Comparison of ENCODE assay signal across 11 cellular contexts in genomic region chr2:168849610-168850009, GRCh38. TPM values are rescaled to one million over a fixed set of nuclear protein-coding genes. Genes with fewer than 3 reads are reported as not detected.
DNase-seq lines count a peak whose midpoint lies in the region; ATAC-seq, FAIRE-seq and TF ChIP-seq lines count a peak whose summit lies in the region.
"Had no signal": no experiment of that assay in that cellular context is flagged by ENCODE, and none has a peak within 500 bp of the region (broad histone marks: within the 10 kb centered on the region; RNA-seq: fewer than 3 reads in every experiment).

No MANE protein-coding gene starts in this region.

- H2AK5ac ChIP-seq in neuronal stem cell (ENCODE audit: low read depth, low read length) = no peak overlapping the region

- H3K4me3 ChIP-seq in DND-41 (ENCODE audit: low read depth in 1 of 2, low read length in 2 of 2) = no peak overlapping the region
- no peak overlapping the region for H3K4me3 ChIP-seq in astrocyte (ENCODE audit: insufficient read depth, low read depth, low read length)
- no peak overlapping the region for H3K4me3 ChIP-seq in HepG2 (replicated peaks in 1 of 3; ENCODE audit: insufficient read depth in 1 of 3, low read depth in 2 of 3, low read length in 3 of 3)
- H3K4me3 ChIP-seq in neuronal stem cell (ENCODE audit: low read length in 2 of 2) = no peak overlapping the region
- H3K4me3 ChIP-seq in coronary artery = no peak overlapping the region
- H3K4me3 ChIP-seq: HAP-1, uterus had no signal

- BruUV-seq in HepG2 (replicated peaks; lab: Mats Ljungman, UMichigan) = no TSS peak

- H3K27ac ChIP-seq in DND-41 (ENCODE audit: low read length) = no peak overlapping the region
- H3K27ac ChIP-seq in astrocyte (ENCODE audit: low read depth, low read length) = no peak overlapping the region
- no peak overlapping the region for H3K27ac ChIP-seq in HepG2 (ENCODE audit: extremely low read length, insufficient read depth, low read length)
- H3K27ac ChIP-seq in neuronal stem cell (replicated peaks; ENCODE audit: low read length) = no peak overlapping the region
- no peak overlapping the region for H3K27ac ChIP-seq in coronary artery
- H3K27ac ChIP-seq: uterus had no signal

- H2BK5ac ChIP-seq in neuronal stem cell (ENCODE audit: low read length) = no peak overlapping the region

- H3K36me3 Mint-ChIP-seq in astrocyte (ENCODE audit: low read depth, unreplicated experiment) = no peaks in the 10 kb centered on the region

- H3K4ac ChIP-seq in neuronal stem cell (ENCODE audit: low read length) = no peak overlapping the region

- H3K9me3 ChIP-seq in DND-41 (ENCODE audit: insufficient read depth, low read length, severe bottlenecking) (no peaks in the 10 kb centered on the region), astrocyte (ENCODE audit: insufficient read depth, low read depth, low read length) (no peaks in the 10 kb centered on the region), HepG2 (ENCODE audit: low read length) (no peaks in the 10 kb centered on the region), neuronal stem cell (replicated peaks in 1 of 2; ENCODE audit: control insufficient read depth in 2 of 2, insufficient read depth in 1 of 2, low read depth in 1 of 2, low read length in 2 of 2) (no peaks in the 10 kb centered on the region)
- H3K9me3 ChIP-seq: HAP-1, uterus had no signal

- POLR2A ChIA-PET in HepG2 (lab: Yijun Ruan, JAX) = no interaction called here

- no peak for FAIRE-seq in astrocyte (lab: Jason Lieb, UNC)
- FAIRE-seq in HepG2 (lab: Jason Lieb, UNC) = no peak

- CTCF ChIA-PET in HepG2 (lab: Yijun Ruan, JAX; ENCODE audit: low intra/inter-chr PET ratio, low total read pairs) = interaction anchor here (0.6 to 1.0 kb wide), 4 partner anchors 27 to 503 kb away, joined by 3 to 4 read pairs (median 3); no protein-coding TSS in a partner anchor

- H3K4me2 ChIP-seq in DND-41 (ENCODE audit: insufficient read depth, low read length) (no peak overlapping the region), astrocyte (ENCODE audit: low read length) (no peak overlapping the region), HepG2 (ENCODE audit: low read depth, low read length) (no peak overlapping the region), neuronal stem cell (ENCODE audit: insufficient read depth, low read length, poor library complexity, severe bottlenecking) (no peak overlapping the region)

- intact Hi-C loops in HepG2 (cut with micrococcal nuclease; ENCODE audit: unreplicated experiment) = loop anchor here (1.0 to 2.0 kb wide), 2 partner anchors 76 to 503 kb away; no protein-coding TSS in a partner anchor

- no peaks in the 10 kb centered on the region for H3K79me2 ChIP-seq in DND-41 (ENCODE audit: insufficient read depth, low read length)
- no peaks in the 10 kb centered on the region for H3K79me2 ChIP-seq in astrocyte (ENCODE audit: insufficient read depth, low read length)
- H3K79me2 ChIP-seq in HepG2 (ENCODE audit: insufficient read depth, low read length) = no peaks in the 10 kb centered on the region

- no peak overlapping the region for H3K14ac ChIP-seq in neuronal stem cell (ENCODE audit: low read length)

- no peaks in the 10 kb centered on the region for H3K27me3 ChIP-seq in DND-41 (ENCODE audit: insufficient read depth, low read length, poor library complexity)
- H3K27me3 ChIP-seq in astrocyte (ENCODE audit: insufficient read depth, low read length) = no peaks in the 10 kb centered on the region
- no peaks in the 10 kb centered on the region for H3K27me3 ChIP-seq in HepG2 (ENCODE audit: control insufficient read depth in 1 of 2, insufficient read depth in 2 of 2, low read length in 2 of 2)
- no peaks in the 10 kb centered on the region for H3K27me3 ChIP-seq in neuronal stem cell (ENCODE audit: control insufficient read depth in 3 of 3, insufficient read depth in 3 of 3, low read depth in 1 of 3, low read length in 3 of 3)
- H3K27me3 ChIP-seq: uterus had no signal

- H2BK120ac ChIP-seq in neuronal stem cell (ENCODE audit: low read depth, low read length) = no peak overlapping the region

- peak; percentile 36 for DNase-seq in DND-41
- DNase-seq in HK-2 (ENCODE audit: unreplicated experiment) = peak; percentile 12
- peak; percentile 7 for DNase-seq in astrocyte (ENCODE audit: low read depth)
- DNase-seq in HepG2 (ENCODE audit: low spot score) = peak; percentile 73
- DNase-seq in activated CD8-positive, alpha-beta memory T cell treated with anti-CD3 and anti-CD28 coated beads, Interleukin-2, amount 50 U/mL, for 48 hours = no peak
- DNase-seq in neuronal stem cell (ENCODE audit: low spot score) = no peak
- no peak for DNase-seq in coronary artery (ENCODE audit: low spot score)
- DNase-seq: activated CD4-positive, alpha-beta memory T cell treated with anti-CD3 and anti-CD28 coated beads for 36 hours had no signal

- no peak overlapping the region for H3K9ac ChIP-seq in DND-41 (ENCODE audit: low read depth, low read length)
- no peak overlapping the region for H3K9ac ChIP-seq in astrocyte (ENCODE audit: low read length)
- no peak overlapping the region for H3K9ac ChIP-seq in HepG2 (ENCODE audit: insufficient read depth, low read depth, low read length)
- H3K9ac ChIP-seq in neuronal stem cell (ENCODE audit: low read depth, low read length, poor library complexity) = no peak overlapping the region

- H2BK12ac ChIP-seq in neuronal stem cell (ENCODE audit: low read length) = no peak overlapping the region

- H2BK15ac ChIP-seq in neuronal stem cell (ENCODE audit: low read length) = no peak overlapping the region

- H2AFZ ChIP-seq in DND-41 (ENCODE audit: low read depth, low read length) (no peak overlapping the region), astrocyte (ENCODE audit: low read depth, low read length) (no peak overlapping the region), HepG2 (ENCODE audit: low read length) (no peak overlapping the region), neuronal stem cell (ENCODE audit: low read length) (no peak overlapping the region)

- no peak for TF ChIP-seq POLR2A in HepG2 (IDR thresholded peaks at IDR 0.05; ENCODE audit: insufficient read depth in 1 of 2, low read depth in 2 of 2, low read length in 2 of 2)

- H3K4me1 ChIP-seq in DND-41 (ENCODE audit: insufficient read depth, low read length) = no peaks in the 10 kb centered on the region
- H3K4me1 ChIP-seq in astrocyte (ENCODE audit: insufficient read depth, low read length) = no peaks in the 10 kb centered on the region
- H3K4me1 ChIP-seq in HepG2 (ENCODE audit: insufficient read depth, low read length) = peaks cover 14% of the 10 kb centered on the region
- H3K4me1 ChIP-seq in neuronal stem cell (ENCODE audit: control insufficient read depth in 2 of 2, insufficient read depth in 1 of 2, low read depth in 1 of 2, low read length in 2 of 2) = no peaks in the 10 kb centered on the region
- H3K4me1 ChIP-seq: uterus had no signal

- peak; percentile 56 for TF ChIP-seq CTCF in DND-41 (IDR thresholded peaks at IDR 0.05; ENCODE audit: borderline replicate concordance, extremely low read depth, low read length, poor library complexity, severe bottlenecking)
- TF ChIP-seq CTCF in astrocyte (IDR thresholded peaks at IDR 0.05; ENCODE audit: insufficient read depth, low read depth, low read length) = no peak
- peak; percentile 77 for TF ChIP-seq CTCF in HepG2 (CRISPR knock-in tag; IDR thresholded peaks at IDR 0.05)
- TF ChIP-seq CTCF in coronary artery (IDR thresholded peaks at IDR 0.05) = no peak

- H3K23ac ChIP-seq in neuronal stem cell (ENCODE audit: low read depth, low read length, poor library complexity) = no peak overlapping the region

- H3K27me3 Mint-ChIP-seq in astrocyte (ENCODE audit: low read depth, unreplicated experiment) = no peaks in the 10 kb centered on the region
- H3K27me3 Mint-ChIP-seq: activated CD4-positive, alpha-beta memory T cell treated with anti-CD3 and anti-CD28 coated beads for 36 hours had no signal

- TF ChIP-seq EP300 in HepG2 (IDR thresholded peaks at IDR 0.05; ENCODE audit: low read depth in 2 of 2, low read length in 2 of 2) (peak in 1 of 2 experiments; percentile 39; a peak in 1 of 4 replicates), HepG2 (CRISPR knock-in tag; IDR thresholded peaks at IDR 0.05; ENCODE audit: borderline replicate concordance) (no peak)

- WGBS in HepG2 (ENCODE audit: low lambda C conversion rate) = 54% methylated on average over 2 of the region's 2 CpGs
- no CpG with 5 or more reads among the region's 2 CpGs for WGBS in neuronal stem cell (ENCODE audit: extremely low coverage in 2 of 2, insufficient read length in 2 of 2, insufficient replicate concordance in 1 of 2), 2 donors

- H3K18ac ChIP-seq in neuronal stem cell (ENCODE audit: low read length) = no peak overlapping the region

- H4K91ac ChIP-seq in neuronal stem cell (ENCODE audit: low read depth, low read length, poor library complexity) = no peak overlapping the region

- in situ Hi-C loops in HepG2 (cut with HindIII; ENCODE audit: extremely low pct_ligation_motif_present, low pct_unique_long_range_greater_than_20kb) = no loop called here

- peaks cover 25% of the 10 kb centered on the region; the same call in 1 of the 2 replicates for H3K36me3 ChIP-seq in DND-41 (ENCODE audit: insufficient read depth, low read length)
- H3K36me3 ChIP-seq in astrocyte (ENCODE audit: insufficient read depth, low read length) = no peaks in the 10 kb centered on the region
- H3K36me3 ChIP-seq in HepG2 (replicated peaks in 1 of 2; ENCODE audit: control insufficient read depth in 1 of 2, insufficient read depth in 2 of 2, low read length in 2 of 2) = peaks cover 0 to 1% of the 10 kb centered on the region in 2 experiments; a peak in 2 of 5 replicates
- H3K36me3 ChIP-seq in neuronal stem cell (replicated peaks in 1 of 2; ENCODE audit: control insufficient read depth in 2 of 2, insufficient read depth in 2 of 2, low read length in 2 of 2) = peaks cover 0 to 32% of the 10 kb centered on the region in 2 donors
- H3K36me3 ChIP-seq: HAP-1, uterus had no signal

- H4K8ac ChIP-seq in neuronal stem cell (ENCODE audit: low read depth, low read length) = no peak overlapping the region

- H4K20me1 ChIP-seq in DND-41 (ENCODE audit: insufficient read depth, low read length) (no peaks in the 10 kb centered on the region), astrocyte (ENCODE audit: insufficient read depth, low read length) (no peaks in the 10 kb centered on the region), HepG2 (ENCODE audit: insufficient read depth, low read length) (no peaks in the 10 kb centered on the region)

- ATAC-seq in DND-41 (ENCODE audit: insufficient read depth, low read depth) = peak; percentile 79
- peak; percentile 97 for ATAC-seq in HepG2
- no peak for ATAC-seq in HG03521 (IDR thresholded peaks at IDR 0.05; ENCODE audit: unreplicated experiment)

- no peaks in the 10 kb centered on the region for H3K79me1 ChIP-seq in neuronal stem cell (ENCODE audit: low read depth, low read length)

- H3K4me1 Mint-ChIP-seq in astrocyte (ENCODE audit: low read depth, unreplicated experiment) = peaks cover 7% of the 10 kb centered on the region

- no peaks in the 10 kb centered on the region for H3K9me3 Mint-ChIP-seq in astrocyte (ENCODE audit: unreplicated experiment)
- H3K9me3 Mint-ChIP-seq: activated CD4-positive, alpha-beta memory T cell treated with anti-CD3 and anti-CD28 coated beads for 36 hours had no signal

- no peak overlapping the region for H3K27ac Mint-ChIP-seq in astrocyte (ENCODE audit: unreplicated experiment)
- H3K27ac Mint-ChIP-seq: activated CD4-positive, alpha-beta memory T cell treated with anti-CD3 and anti-CD28 coated beads for 36 hours had no signal

- TF ChIP-seq RAD21 in HepG2 (CRISPR knock-in tag; IDR thresholded peaks at IDR 0.05) = peak; percentile 57; the same call in 1 of the 2 replicates

- no peak overlapping the region for H3K4me3 Mint-ChIP-seq in astrocyte (ENCODE audit: unreplicated experiment)
- H3K4me3 Mint-ChIP-seq: activated CD4-positive, alpha-beta memory T cell treated with anti-CD3 and anti-CD28 coated beads for 36 hours had no signal

RNA-seq across cellular contexts. Expression of gene SPC25, which starts 40.6 kb away (rescaled TPM):
- total RNA-seq in astrocyte = 0.60 and 1.6 TPM in 2 replicates
- 26.5 and 45.9 TPM in 2 replicates for total RNA-seq in HepG2 (2016; rRNA removed; fragmentation: Illumina TruSeq; extraction: Trizol)
- 7.1 and 10.1 TPM in 2 replicates for total RNA-seq in HepG2 (2016; cell fraction: cytosol; rRNA removed; fragmentation: Illumina TruSeq; extraction: Trizol; ENCODE audit: low read depth)
- 26.5 and 47.6 TPM in 2 replicates for total RNA-seq in HepG2 (2016; cell fraction: insoluble cytoplasmic fraction; rRNA removed; fragmentation: Illumina TruSeq; extraction: Trizol)
- total RNA-seq in HepG2 (2016; cell fraction: membrane; rRNA removed; fragmentation: Illumina TruSeq; extraction: Trizol) = 8.5 and 9.2 TPM in 2 replicates
- total RNA-seq in HepG2 (2016; cell fraction: nucleus; rRNA removed; fragmentation: Illumina TruSeq; extraction: Trizol) = 18.6 and 21.5 TPM in 2 replicates
- polyA plus RNA-seq in HepG2 (2011; rRNA removed) = 6.9 and 11.3 TPM in 2 replicates
- polyA plus RNA-seq in HepG2 (2011; cell fraction: cytosol; rRNA removed) = 4.7 and 6.1 TPM in 2 replicates
- polyA plus RNA-seq in HepG2 (2011; cell fraction: nucleus; rRNA removed) = 1.9 and 2.6 TPM in 2 replicates
- 6.5 and 18.6 TPM in 2 replicates for polyA plus RNA-seq in HepG2 (2012)
- 5.9 and 7.9 TPM in 2 replicates for polyA plus RNA-seq in HepG2 (2016; cell fraction: cytosol; fragmentation: Illumina TruSeq; extraction: Trizol; ENCODE audit: low read depth)
- 63.6 and 67.5 TPM in 2 replicates for polyA plus RNA-seq in HepG2 (2016; cell fraction: insoluble cytoplasmic fraction; fragmentation: Illumina TruSeq; extraction: Trizol; ENCODE audit: low read depth)
- 7.4 and 7.6 TPM in 2 replicates for polyA plus RNA-seq in HepG2 (2016; cell fraction: membrane; fragmentation: Illumina TruSeq; extraction: Trizol; ENCODE audit: low read depth)
- polyA plus RNA-seq in HepG2 (2016; cell fraction: nucleus; fragmentation: Illumina TruSeq; extraction: Trizol; ENCODE audit: insufficient read depth, low read depth) = 21.4 and 23.9 TPM in 2 replicates
- polyA minus RNA-seq in HepG2 (2011; rRNA and poly(A)+ RNA removed; ENCODE audit: low replicate concordance) = 16.3 and 23.5 TPM in 2 replicates
- polyA minus RNA-seq in HepG2 (2011; cell fraction: cytosol; rRNA and poly(A)+ RNA removed) = 2.7 and 4.8 TPM in 2 replicates
- polyA minus RNA-seq in HepG2 (2011; cell fraction: nucleus; rRNA and poly(A)+ RNA removed) = 24.6 and 28.3 TPM in 2 replicates
- 51.0 TPM for polyA plus RNA-seq in neuronal stem cell (2013, experiment 1 of 2)
- 50.9 TPM for polyA plus RNA-seq in neuronal stem cell (2013, experiment 2 of 2)

RNA-seq across cellular contexts. Expression of gene NOSTRIN, which starts 47.2 kb away (rescaled TPM):
- total RNA-seq in astrocyte (not detected in 2 replicates), HepG2 (2016; rRNA removed; fragmentation: Illumina TruSeq; extraction: Trizol) (0.22 TPM in 1 of 2 replicates, not detected in the other)
- 0.09 TPM in 1 of 2 replicates, not detected in the other for total RNA-seq in HepG2 (2016; cell fraction: cytosol; rRNA removed; fragmentation: Illumina TruSeq; extraction: Trizol; ENCODE audit: low read depth)
- total RNA-seq in HepG2 (2016; cell fraction: insoluble cytoplasmic fraction; rRNA removed; fragmentation: Illumina TruSeq; extraction: Trizol) = 0.15 TPM in 1 of 2 replicates, not detected in the other
- 0.22 TPM in 1 of 2 replicates, not detected in the other for total RNA-seq in HepG2 (2016; cell fraction: membrane; rRNA removed; fragmentation: Illumina TruSeq; extraction: Trizol)
- total RNA-seq in HepG2 (2016; cell fraction: nucleus; rRNA removed; fragmentation: Illumina TruSeq; extraction: Trizol) = 0.41 TPM in 1 of 2 replicates, not detected in the other
- polyA plus RNA-seq in HepG2 (2011; rRNA removed) = 0.10 and 0.22 TPM in 2 replicates
- 0.12 TPM in 1 of 2 replicates, not detected in the other for polyA plus RNA-seq in HepG2 (2011; cell fraction: cytosol; rRNA removed)
- polyA plus RNA-seq in HepG2 (2011; cell fraction: nucleus; rRNA removed) = 0.07 TPM in 1 of 2 replicates, not detected in the other
- 0.21 and 1.0 TPM in 2 replicates for polyA plus RNA-seq in HepG2 (2012)
- polyA plus RNA-seq in HepG2 (2016; cell fraction: cytosol; fragmentation: Illumina TruSeq; extraction: Trizol; ENCODE audit: low read depth) = 0.17 TPM in 1 of 2 replicates, not detected in the other
- not detected in 2 replicates for polyA plus RNA-seq in HepG2 (2016; cell fraction: insoluble cytoplasmic fraction; fragmentation: Illumina TruSeq; extraction: Trizol; ENCODE audit: low read depth)
- 0.25 TPM in 1 of 2 replicates, not detected in the other for polyA plus RNA-seq in HepG2 (2016; cell fraction: membrane; fragmentation: Illumina TruSeq; extraction: Trizol; ENCODE audit: low read depth)
- polyA plus RNA-seq in HepG2 (2016; cell fraction: nucleus; fragmentation: Illumina TruSeq; extraction: Trizol; ENCODE audit: insufficient read depth, low read depth) = not detected in 2 replicates
- polyA minus RNA-seq in HepG2 (2011; rRNA and poly(A)+ RNA removed; ENCODE audit: low replicate concordance) = 0.80 and 1.1 TPM in 2 replicates
- polyA minus RNA-seq in HepG2 (2011; cell fraction: cytosol; rRNA and poly(A)+ RNA removed) = not detected in 2 replicates
- 0.90 and 1.9 TPM in 2 replicates for polyA minus RNA-seq in HepG2 (2011; cell fraction: nucleus; rRNA and poly(A)+ RNA removed)
- polyA plus RNA-seq in neuronal stem cell (2013, experiment 1 of 2) = not detected
- polyA plus RNA-seq in neuronal stem cell (2013, experiment 2 of 2) = not detected
- total RNA-seq: activated CD4-positive, alpha-beta memory T cell treated with anti-CD3 and anti-CD28 coated beads for 36 hours had no signal

RNA-seq across cellular contexts. Expression of gene G6PC2, which starts 51.5 kb away (rescaled TPM):
- total RNA-seq in astrocyte (not detected in 2 replicates), HepG2 (2016; rRNA removed; fragmentation: Illumina TruSeq; extraction: Trizol) (not detected in 2 replicates)
- total RNA-seq in HepG2 (2016; cell fraction: cytosol; rRNA removed; fragmentation: Illumina TruSeq; extraction: Trizol; ENCODE audit: low read depth) = not detected in 2 replicates
- not detected in 2 replicates for total RNA-seq in HepG2 (2016; cell fraction: insoluble cytoplasmic fraction; rRNA removed; fragmentation: Illumina TruSeq; extraction: Trizol)
- not detected in 2 replicates for total RNA-seq in HepG2 (2016; cell fraction: membrane; rRNA removed; fragmentation: Illumina TruSeq; extraction: Trizol)
- total RNA-seq in HepG2 (2016; cell fraction: nucleus; rRNA removed; fragmentation: Illumina TruSeq; extraction: Trizol) = not detected in 2 replicates
- not detected in 2 replicates for polyA plus RNA-seq in HepG2 (2011; rRNA removed)
- not detected in 2 replicates for polyA plus RNA-seq in HepG2 (2011; cell fraction: cytosol; rRNA removed)
- polyA plus RNA-seq in HepG2 (2011; cell fraction: nucleus; rRNA removed) = not detected in 2 replicates
- polyA plus RNA-seq in HepG2 (2012) = not detected in 2 replicates
- polyA plus RNA-seq in HepG2 (2016; cell fraction: cytosol; fragmentation: Illumina TruSeq; extraction: Trizol; ENCODE audit: low read depth) = not detected in 2 replicates
- polyA plus RNA-seq in HepG2 (2016; cell fraction: insoluble cytoplasmic fraction; fragmentation: Illumina TruSeq; extraction: Trizol; ENCODE audit: low read depth) = not detected in 2 replicates
- polyA plus RNA-seq in HepG2 (2016; cell fraction: membrane; fragmentation: Illumina TruSeq; extraction: Trizol; ENCODE audit: low read depth) = not detected in 2 replicates
- polyA plus RNA-seq in HepG2 (2016; cell fraction: nucleus; fragmentation: Illumina TruSeq; extraction: Trizol; ENCODE audit: insufficient read depth, low read depth) = not detected in 2 replicates
- not detected in 2 replicates for polyA minus RNA-seq in HepG2 (2011; rRNA and poly(A)+ RNA removed; ENCODE audit: low replicate concordance)
- polyA minus RNA-seq in HepG2 (2011; cell fraction: cytosol; rRNA and poly(A)+ RNA removed) = not detected in 2 replicates
- not detected in 2 replicates for polyA minus RNA-seq in HepG2 (2011; cell fraction: nucleus; rRNA and poly(A)+ RNA removed)
- polyA plus RNA-seq in neuronal stem cell (2013, experiment 1 of 2) = not detected
- not detected for polyA plus RNA-seq in neuronal stem cell (2013, experiment 2 of 2)
- total RNA-seq: activated CD4-positive, alpha-beta memory T cell treated with anti-CD3 and anti-CD28 coated beads for 36 hours had no signal

Comparison
In these comparisons a context has a peak if more than half of its experiments do, and no peak if none do; other contexts are left out.
1. DNase-seq: peak in DND-41 (single experiment), HK-2 (single experiment), astrocyte (single experiment) and HepG2 (single experiment); none in activated CD8-positive, alpha-beta memory T cell treated with anti-CD3 and anti-CD28 coated beads, Interleukin-2, amount 50 U/mL, for 48 hours (single experiment), neuronal stem cell (single experiment) and coronary artery (single experiment).
2. CTCF ChIP-seq: peak in DND-41 (single experiment) and HepG2 (single experiment); none in astrocyte (single experiment) and coronary artery (single experiment).